In the genomic region with DNA sequence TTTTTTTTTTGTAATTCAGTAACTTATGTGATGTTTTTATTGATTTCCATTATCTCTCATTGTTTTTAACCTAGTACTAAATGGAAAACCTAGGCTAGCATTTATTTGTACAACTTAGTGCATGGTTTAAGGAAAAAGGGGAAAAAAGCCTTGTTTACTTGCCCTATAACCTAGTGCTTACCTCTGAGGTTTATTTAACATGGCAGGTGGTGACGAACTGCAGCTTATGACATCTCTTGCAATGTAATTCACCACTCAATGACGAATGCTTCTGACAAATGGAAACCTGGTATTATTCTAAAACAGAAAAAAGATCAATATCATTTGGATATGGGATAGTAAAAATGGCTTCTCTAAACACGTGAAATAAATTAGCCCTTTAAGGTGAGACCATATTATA, we compare ENCODE assay signal across 2 cellular contexts.
TF ChIP-seq lines count a peak whose summit lies in the region.

No MANE protein-coding gene starts in this region.

TF ChIP-seq in SK-N-SH, 30 proteins besides CTCF, POLR2A, EP300 and RAD21:
- no peak for TF ChIP-seq POLR2AphosphoS5 (IDR thresholded peaks at IDR 0.05; ENCODE audit: low read depth, low read length)
- TF ChIP-seq TAF1 (IDR thresholded peaks at IDR 0.05; ENCODE audit: borderline replicate concordance, low read depth, low read length) = no peak
- TF ChIP-seq ELF1 (IDR thresholded peaks at IDR 0.05) = no peak
- TF ChIP-seq MXI1 (IDR thresholded peaks at IDR 0.05; ENCODE audit: low read depth, low read length) = no peak
- TF ChIP-seq, protein P1, sequence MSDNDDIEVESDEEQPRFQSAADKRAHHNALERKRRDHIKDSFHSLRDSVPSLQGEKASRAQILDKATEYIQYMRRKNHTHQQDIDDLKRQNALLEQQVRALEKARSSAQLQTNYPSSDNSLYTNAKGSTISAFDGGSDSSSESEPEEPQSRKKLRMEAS (IDR thresholded peaks at IDR 0.05; ENCODE audit: low read depth) = no peak
- TF ChIP-seq TCF12 (IDR thresholded peaks at IDR 0.05) = 0 out of 2 replicates have a peak, but pooled peaks have one; percentile 31
- TF ChIP-seq PBX3 (IDR thresholded peaks at IDR 0.05) = peak; percentile 50
- TF ChIP-seq IRF3 (IDR thresholded peaks at IDR 0.05; ENCODE audit: low read depth, low read length) = no peak
- no peak for TF ChIP-seq FOXJ3 (CRISPR knock-in tag; IDR thresholded peaks at IDR 0.05)

TF ChIP-seq in SK-N-SH treated with all-trans-retinoic acid at 6 μM for 48 hours, 23 proteins besides CTCF, POLR2A, EP300 and RAD21:
- no peak for TF ChIP-seq ARNTL (CRISPR knock-in tag; IDR thresholded peaks at IDR 0.05; ENCODE audit: borderline replicate concordance, low read depth)
- TF ChIP-seq, protein P2, sequence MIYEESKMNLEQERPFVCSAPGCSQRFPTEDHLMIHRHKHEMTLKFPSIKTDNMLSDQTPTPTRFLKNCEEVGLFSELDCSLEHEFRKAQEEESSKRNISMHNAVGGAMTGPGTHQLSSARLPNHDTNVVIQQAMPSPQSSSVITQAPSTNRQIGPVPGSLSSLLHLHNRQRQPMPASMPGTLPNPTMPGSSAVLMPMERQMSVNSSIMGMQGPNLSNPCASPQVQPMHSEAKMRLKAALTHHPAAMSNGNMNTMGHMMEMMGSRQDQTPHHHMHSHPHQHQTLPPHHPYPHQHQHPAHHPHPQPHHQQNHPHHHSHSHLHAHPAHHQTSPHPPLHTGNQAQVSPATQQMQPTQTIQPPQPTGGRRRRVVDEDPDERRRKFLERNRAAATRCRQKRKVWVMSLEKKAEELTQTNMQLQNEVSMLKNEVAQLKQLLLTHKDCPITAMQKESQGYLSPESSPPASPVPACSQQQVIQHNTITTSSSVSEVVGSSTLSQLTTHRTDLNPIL (CRISPR knock-in tag; IDR thresholded peaks at IDR 0.05; ENCODE audit: low read depth) = no peak
- TF ChIP-seq ISL1 (CRISPR knock-in tag; IDR thresholded peaks at IDR 0.05) = no peak
- TF ChIP-seq OSR1 (CRISPR knock-in tag; IDR thresholded peaks at IDR 0.05) = no peak
- TF ChIP-seq ZNF8 (CRISPR knock-in tag; IDR thresholded peaks at IDR 0.05) = no peak
- TF ChIP-seq ZC3H10 (CRISPR knock-in tag; IDR thresholded peaks at IDR 0.05) = no peak
- no peak for TF ChIP-seq RARB (CRISPR knock-in tag; IDR thresholded peaks at IDR 0.05)
